26 cellular contexts compared by ENCODE assay signal in the genomic region with DNA sequence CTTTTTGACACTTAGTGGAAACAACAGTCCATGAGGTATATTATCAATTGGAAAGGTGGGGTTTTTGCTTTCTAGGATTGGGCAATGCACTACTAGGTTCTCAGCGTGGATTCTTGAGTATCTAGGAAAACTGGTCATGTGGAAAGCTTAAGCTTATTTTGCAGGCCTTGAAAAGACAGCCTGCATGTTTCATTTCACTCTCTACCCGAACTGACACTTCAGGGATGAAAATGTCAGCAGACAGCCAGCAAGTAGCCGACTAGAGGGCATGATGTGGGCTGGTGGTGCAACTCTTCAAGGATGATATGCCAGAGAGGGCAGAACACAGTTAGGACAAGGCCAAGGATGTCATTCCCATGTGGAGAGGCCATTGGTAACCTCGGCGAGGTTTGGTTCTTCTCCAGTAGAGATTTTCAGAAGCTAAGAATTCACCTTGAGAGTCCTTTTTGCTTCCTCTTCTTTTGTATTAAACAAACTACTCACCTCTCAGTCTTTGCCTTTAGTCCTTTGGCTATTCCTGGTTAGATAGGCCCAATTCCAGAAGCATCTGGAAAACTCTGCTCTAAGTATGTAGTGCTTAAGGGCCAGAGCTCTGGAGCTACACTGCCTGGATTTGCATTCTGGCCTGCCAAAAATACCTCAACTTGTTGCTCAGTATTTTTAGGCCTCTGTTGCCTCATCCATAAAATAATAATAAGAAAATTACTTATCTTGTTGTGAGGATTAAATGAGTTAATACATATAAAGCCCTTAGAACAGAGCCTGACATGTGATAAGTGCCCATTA. TPM values are rescaled to one million over a fixed set of nuclear protein-coding genes. Genes with fewer than 3 reads are reported as not detected.
DNase-seq lines count a peak whose midpoint lies in the region; ATAC-seq and TF ChIP-seq lines count a peak whose summit lies in the region.
"Had no signal": no experiment of that assay in that cellular context is flagged by ENCODE, and none has a peak within 500 bp of the region (broad histone marks: within the 10 kb centered on the region; RNA-seq: fewer than 3 reads in every experiment).

No MANE protein-coding gene starts in this region.

- H2BK120ac ChIP-seq in IMR-90 (ENCODE audit: low read depth, low read length) = no peak overlapping the region

- peaks cover 8% of the 10 kb centered on the region for H3K4me1 ChIP-seq in IMR-90 (ENCODE audit: control insufficient read depth, insufficient read depth, low read length)
- peaks cover 93% of the 10 kb centered on the region for H3K4me1 ChIP-seq in left ventricle myocardium inferior
- H3K4me1 ChIP-seq in sigmoid colon = peaks cover 0 to 97% (median 69%) of the 10 kb centered on the region in 4 donors
- peaks cover 0 to 42% (median 6%) of the 10 kb centered on the region in 4 donors for H3K4me1 ChIP-seq in tibial nerve

- H3K27me3 Mint-ChIP-seq in activated CD4-positive, alpha-beta T cell treated with anti-CD3 and anti-CD28 coated beads, Interleukin-2, amount 10 ng/mL, durations not matched to agents 24 days and 14 days = no peaks in the 10 kb centered on the region
- H3K27me3 Mint-ChIP-seq: activated naive CD8-positive, alpha-beta T cell treated with anti-CD3 and anti-CD28 coated beads, Interleukin-2, amount 10 ng/mL, durations not matched to agents 7 days and 5 days had no signal

- no peak overlapping the region for H2AK9ac ChIP-seq in IMR-90 (replicated peaks; ENCODE audit: low read depth, low read length, poor library complexity)

- no peak for TF ChIP-seq RAD21 in IMR-90 (IDR thresholded peaks at IDR 0.05; ENCODE audit: low read length)

- H3K4me1 Mint-ChIP-seq in activated CD4-positive, alpha-beta T cell treated with anti-CD3 and anti-CD28 coated beads, Interleukin-2, amount 10 ng/mL, durations not matched to agents 24 days and 14 days = peaks cover 44% of the 10 kb centered on the region

- H3K36me3 Mint-ChIP-seq in activated CD4-positive, alpha-beta T cell treated with anti-CD3 and anti-CD28 coated beads, Interleukin-2, amount 10 ng/mL, durations not matched to agents 24 days and 14 days (ENCODE audit: low read depth) = peaks cover 26% of the 10 kb centered on the region
- H3K36me3 Mint-ChIP-seq: WTC11 had no signal

- no peak overlapping the region for H3K23ac ChIP-seq in IMR-90 (ENCODE audit: low read depth, low read length)

- no peak overlapping the region for H4K8ac ChIP-seq in IMR-90 (ENCODE audit: low read depth in 2 of 2, low read length in 2 of 2)

- H3K4me2 ChIP-seq in IMR-90 (ENCODE audit: low read depth, low read length) = no peak overlapping the region
- H3K4me2 ChIP-seq: GM23338, smooth muscle cell had no signal

- no peak overlapping the region for H2BK5ac ChIP-seq in IMR-90 (ENCODE audit: low read depth, low read length, poor library complexity, severe bottlenecking)

- no peak for TF ChIP-seq POLR2A in IMR-90 (IDR thresholded peaks at IDR 0.05; ENCODE audit: low read depth, low read length)
- TF ChIP-seq POLR2A in sigmoid colon (IDR thresholded peaks at IDR 0.05) = no peak
- no peak for TF ChIP-seq POLR2A in tibial nerve (IDR thresholded peaks at IDR 0.05)

- no peak overlapping the region for H2BK15ac ChIP-seq in IMR-90 (ENCODE audit: low read depth, low read length)

- in situ Hi-C loops in IMR-90 (cut with MboI; ENCODE audit: low sequenced_read_pairs) = loop anchor here (10.0 kb wide), 1 partner anchor 427 kb away; the partner anchor contains the start of gene BCL6

- no peak for TF ChIP-seq EP300 in sigmoid colon (IDR thresholded peaks at IDR 0.05)
- TF ChIP-seq EP300 in tibial nerve (IDR thresholded peaks at IDR 0.05) = no peak

- no peak overlapping the region for H2BK20ac ChIP-seq in IMR-90 (ENCODE audit: low read depth, low read length)

- CTCF ChIA-PET in IMR-90 (lab: Yijun Ruan, JAX) = interaction anchor here (0.7 kb wide), 1 partner anchor 11 kb away, joined by 3 read pairs; no protein-coding TSS in a partner anchor

- H3K27me3 ChIP-seq in IMR-90 (ENCODE audit: control insufficient read depth, insufficient read depth, low read length) (no peaks in the 10 kb centered on the region), left ventricle myocardium inferior (ENCODE audit: low read depth) (no peaks in the 10 kb centered on the region), sigmoid colon (no peaks in the 10 kb centered on the region), tibial nerve (no peaks in the 10 kb centered on the region)
- H3K27me3 ChIP-seq: pancreas had no signal

- H3K4me3 ChIP-seq in IMR-90 (ENCODE audit: insufficient read depth, low read depth, low read length) = no peak overlapping the region
- H3K4me3 ChIP-seq in left ventricle myocardium inferior = no peak overlapping the region
- H3K4me3 ChIP-seq in sigmoid colon = no peak overlapping the region
- H3K4me3 ChIP-seq in tibial nerve = no peak overlapping the region
- H3K4me3 ChIP-seq: GM23338, K562, mucosa of descending colon, pancreas, smooth muscle cell had no signal

- dilution Hi-C loops in IMR-90 (cut with HindIII; ENCODE audit: low sequenced_read_pairs, unreplicated experiment) = no loop called here

- no peak overlapping the region for H2AK5ac ChIP-seq in IMR-90 (ENCODE audit: low read depth, low read length)

- H2AFZ ChIP-seq in IMR-90 (replicated peaks; ENCODE audit: low read length, poor library complexity) = no peak overlapping the region
- H2AFZ ChIP-seq: GM23338 had no signal

- no peak overlapping the region for H3K4ac ChIP-seq in IMR-90 (ENCODE audit: low read depth, low read length)

- DNase-seq in activated CD4-positive, alpha-beta T cell treated with anti-CD3 and anti-CD28 coated beads, Interleukin-2, amount 10 ng/mL, durations not matched to agents 24 days and 14 days = no peak
- DNase-seq in activated CD4-positive, alpha-beta T cell treated with anti-CD3 and anti-CD28 coated beads for 48 hours = no peak
- no peak for DNase-seq in IMR-90
- no peak for DNase-seq in left ventricle myocardium inferior
- no peak for DNase-seq in sigmoid colon
- no peak for DNase-seq in activated CD8-positive, alpha-beta memory T cell treated with anti-CD3 and anti-CD28 coated beads for 24 hours
- no peak for DNase-seq in retina
- DNase-seq in tibial nerve (ENCODE audit: low spot score in 2 of 2) = no peak
- DNase-seq: 8988T; activated naive CD8-positive, alpha-beta T cell treated with anti-CD3 and anti-CD28 coated beads, Interleukin-2, amount 10 ng/mL, durations not matched to agents 7 days and 5 days; C1 segment of cervical spinal cord; central memory CD4-positive, alpha-beta T cell; effector CD8-positive, alpha-beta T cell; hypothalamus; mucosa of descending colon; MV-4-11; NCI-H2029 treated with DMSO at 0.1 percent for 48 hours; pancreas; stimulated activated CD4-positive, alpha-beta T cell treated with anti-CD3 and anti-CD28 coated beads, Interleukin-4, amount 100 ng/mL, for 4 hours; stimulated activated CD8-positive, alpha-beta memory T cell treated with anti-CD3 and anti-CD28 coated beads, Interleukin-4, amount 100 ng/mL, for 48 hours; T-helper 1 cell had no signal

- H3K27ac Mint-ChIP-seq in activated CD4-positive, alpha-beta T cell treated with anti-CD3 and anti-CD28 coated beads, Interleukin-2, amount 10 ng/mL, durations not matched to agents 24 days and 14 days = peak overlapping the region; percentile 34
- H3K27ac Mint-ChIP-seq: activated naive CD8-positive, alpha-beta T cell treated with anti-CD3 and anti-CD28 coated beads, Interleukin-2, amount 10 ng/mL, durations not matched to agents 7 days and 5 days; GM23338 had no signal

- no peak for ATAC-seq in IMR-90 (ENCODE audit: low read depth)
- ATAC-seq: GM23338, K562, WTC11 had no signal

- H4K20me1 ChIP-seq in IMR-90 (ENCODE audit: insufficient read depth, low read length) = peaks cover 80% of the 10 kb centered on the region

- no peaks in the 10 kb centered on the region for H3K9me3 Mint-ChIP-seq in activated CD4-positive, alpha-beta T cell treated with anti-CD3 and anti-CD28 coated beads, Interleukin-2, amount 10 ng/mL, durations not matched to agents 24 days and 14 days
- H3K9me3 Mint-ChIP-seq: activated naive CD8-positive, alpha-beta T cell treated with anti-CD3 and anti-CD28 coated beads, Interleukin-2, amount 10 ng/mL, durations not matched to agents 7 days and 5 days; GM23338; WTC11 had no signal

- H3K14ac ChIP-seq in IMR-90 (replicated peaks; ENCODE audit: low read depth, low read length) = no peak overlapping the region

- H4K91ac ChIP-seq in IMR-90 (ENCODE audit: insufficient read depth, low read depth, low read length) = no peak overlapping the region

- POLR2A ChIA-PET in IMR-90 (lab: Charles Lee; ENCODE audit: unreplicated experiment) = no interaction called here

- H3K27ac ChIP-seq in IMR-90 (ENCODE audit: insufficient read depth, low read length) (no peak overlapping the region), left ventricle myocardium inferior (replicated peaks) (peak overlapping the region; percentile 75), sigmoid colon (peak overlapping the region; percentile 69 to 99 (median 86)), tibial nerve (no peak overlapping the region)
- H3K27ac ChIP-seq: HL-60 had no signal

- no peak overlapping the region for H4K5ac ChIP-seq in IMR-90 (ENCODE audit: low read depth, low read length)

- H3K9me1 ChIP-seq in IMR-90 (ENCODE audit: insufficient read depth, low read length) = peaks cover 16% of the 10 kb centered on the region

- no peak overlapping the region for H3K56ac ChIP-seq in IMR-90 (ENCODE audit: extremely low read depth, insufficient read depth, low read length)

- H3K18ac ChIP-seq in IMR-90 (ENCODE audit: low read depth, low read length) = no peak overlapping the region

- H3K36me3 ChIP-seq in IMR-90 (ENCODE audit: control insufficient read depth, insufficient read depth, low read length) (peaks cover 8% of the 10 kb centered on the region), left ventricle myocardium inferior (no peaks in the 10 kb centered on the region), sigmoid colon (no peaks in the 10 kb centered on the region), tibial nerve (peaks cover 0 to 7% (median 0%) of the 10 kb centered on the region in 3 donors)
- H3K36me3 ChIP-seq: pancreas had no signal

- peaks cover 37 to 82% of the 10 kb centered on the region in 2 experiments for H3K79me1 ChIP-seq in IMR-90 (ENCODE audit: low read depth in 1 of 2, low read length in 2 of 2)

- 90% methylated on average over 2 of the region's 5 CpGs; no CpG with 5 or more reads in 1 of the 2 experiments for WGBS in IMR-90 (ENCODE audit: extremely low coverage in 2 of 2, insufficient read length in 1 of 2), 2 experiments
- WGBS in sigmoid colon, 2 donors = 85 to 92% methylated on average over 5 of the region's 5 CpGs
- WGBS in tibial nerve, 2 donors = 90% methylated on average over 5 of the region's 5 CpGs

- H3K9me3 ChIP-seq in IMR-90 (ENCODE audit: control insufficient read depth, insufficient read depth, low read length) (no peaks in the 10 kb centered on the region), left ventricle myocardium inferior (replicated peaks) (no peaks in the 10 kb centered on the region), sigmoid colon (no peaks in the 10 kb centered on the region), tibial nerve (no peaks in the 10 kb centered on the region)
- H3K9me3 ChIP-seq: mucosa of descending colon, pancreas had no signal

- no peak overlapping the region for H3K4me3 Mint-ChIP-seq in activated CD4-positive, alpha-beta T cell treated with anti-CD3 and anti-CD28 coated beads, Interleukin-2, amount 10 ng/mL, durations not matched to agents 24 days and 14 days
- H3K4me3 Mint-ChIP-seq: activated naive CD8-positive, alpha-beta T cell treated with anti-CD3 and anti-CD28 coated beads, Interleukin-2, amount 10 ng/mL, durations not matched to agents 7 days and 5 days; GM23338; WTC11 had no signal

- TF ChIP-seq CTCF in IMR-90 (conservative IDR thresholded peaks at IDR 0.05; ENCODE audit: low read depth, low read length) = no peak
- TF ChIP-seq CTCF in left ventricle myocardium inferior (IDR thresholded peaks at IDR 0.05; ENCODE audit: borderline replicate concordance) = no peak
- TF ChIP-seq CTCF in sigmoid colon (IDR thresholded peaks at IDR 0.05) = no peak
- no peak for TF ChIP-seq CTCF in tibial nerve (IDR thresholded peaks at IDR 0.05)

- H3K9ac ChIP-seq in IMR-90 (ENCODE audit: low read depth, low read length) = no peak overlapping the region

- intact Hi-C loops in activated CD4-positive, alpha-beta T cell treated with anti-CD3 and anti-CD28 coated beads, Interleukin-2, amount 10 ng/mL, durations not matched to agents 24 days and 14 days (cut with micrococcal nuclease) = loop anchor here (5.0 kb wide), 2 partner anchors 85 to 195 kb away; no protein-coding TSS in a partner anchor
- intact Hi-C loops in IMR-90 (cut with micrococcal nuclease) (no loop called here), left ventricle myocardium inferior (cut with micrococcal nuclease) (no loop called here), sigmoid colon (cut with DNase I) (no loop called here)

- BruUV-seq in IMR-90 (replicated peaks; lab: Mats Ljungman, UMichigan) = no TSS peak

RNA-seq across cellular contexts. Expression of gene LPP, which starts 17.9 kb away (rescaled TPM):
- total RNA-seq in activated CD4-positive, alpha-beta T cell treated with anti-CD3 and anti-CD28 coated beads, Interleukin-2, amount 10 ng/mL, durations not matched to agents 24 days and 14 days = 39.5 and 41.4 TPM in 2 replicates
- total RNA-seq in IMR-90 (2012; rRNA removed) (111 and 130 TPM in 2 replicates), left ventricle myocardium inferior (97.4 TPM), sigmoid colon (1,000 to 10,000 TPM in 3 of 4 donors, 100 to 1,000 TPM in 1; 824 to 1,773 (median 1,187) TPM), tibial nerve (100 to 1,000 TPM; 183 to 293 (median 242) TPM)
- polyA plus RNA-seq in IMR-90 (2012; rRNA removed) (16.0 and 17.6 TPM in 2 replicates), sigmoid colon (10 to 100 TPM in 1 of 3 donors, 1 to 10 TPM in 2; 5.3 to 36.0 (median 7.2) TPM)
- 7.4 and 10.6 TPM in 2 replicates for polyA plus RNA-seq in IMR-90 (2012; cell fraction: cytosol; rRNA removed)
- polyA plus RNA-seq in IMR-90 (2012; cell fraction: nucleus; rRNA removed; ENCODE audit: low replicate concordance) = 35.2 and 36.9 TPM in 2 replicates
- polyA plus RNA-seq: K562 had no signal

Comparison
In these comparisons a context has a peak if more than half of its experiments do, and no peak if none do; other contexts are left out.
1. H3K27ac ChIP-seq: peak in left ventricle myocardium inferior (single experiment) and sigmoid colon (4 of 4); none in IMR-90 (single experiment) and tibial nerve (0 of 4).